Comparison of ENCODE assay signal across 24 cellular contexts in the genomic region with DNA sequence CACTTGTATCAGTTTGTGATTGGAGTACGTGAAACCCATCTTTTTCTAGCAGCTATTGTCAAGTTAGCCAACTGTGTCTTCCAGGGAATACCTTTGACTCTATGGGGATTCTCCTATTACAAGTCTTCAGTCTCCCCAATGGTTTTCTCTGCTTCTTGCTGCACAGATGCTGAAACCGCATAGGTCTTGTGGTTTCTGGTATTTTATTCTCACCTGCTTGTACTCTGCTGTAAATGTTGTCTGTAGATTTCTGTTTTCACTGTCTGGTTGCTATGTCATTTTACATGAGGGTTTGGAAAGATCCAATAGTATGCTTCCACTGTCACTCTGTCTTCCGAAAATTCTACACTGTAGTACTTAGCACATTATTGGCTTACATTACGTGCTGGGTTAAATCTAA.
"Had no signal": no experiment of that assay in that cellular context is flagged by ENCODE, and none has a peak within 500 bp of the region (broad histone marks: within the 10 kb centered on the region; RNA-seq: fewer than 3 reads in every experiment).

No MANE protein-coding gene starts in this region.

- H3K4me3 ChIP-seq: SK-N-MC had no signal

- DNase-seq: activated CD4-positive, alpha-beta memory T cell treated with anti-CD3 and anti-CD28 coated beads for 36 hours; activated CD4-positive, alpha-beta T cell treated with anti-CD3 and anti-CD28 coated beads, Interleukin-2, amount 10 ng/mL, durations not matched to agents 7 days and 5 days; activated CD4-positive, CD25-positive, alpha-beta regulatory T cell; activated CD8-positive, alpha-beta memory T cell treated with anti-CD3 and anti-CD28 coated beads for 24 hours; activated effector memory CD4-positive, alpha-beta T cell treated with anti-CD3 and anti-CD28 coated beads, Interleukin-2, amount 50 U/mL, for 16 hours; activated naive CD4-positive, alpha-beta T cell treated with Interleukin-2 at 50 U/mL for 16 hours; activated T-cell treated with anti-CD3 and anti-CD28 coated beads, Interleukin-2, amount 50 U/mL, for 4 hours; amygdala; Karpas-422; NCI-H1105; NCI-H1694 treated with DMSO at 0.1 percent for 48 hours; NCI-H2081; NCI-H446; NCI-H748 treated with DMSO at 0.1 percent for 48 hours; NK-92 treated with Interleukin-12 subunit alpha and Interleukin-12 subunit beta, amount 100 ng/mL, for 24 hours; OCI-M1; RPMI8226; T-cell; T-helper 2 cell; T1000 had no signal

- ATAC-seq: activated T-cell treated with anti-CD3 and anti-CD28 coated beads, Interleukin-2, amount 50 U/mL, for 4 hours; Panc1; Right ventricle myocardium inferior; T-cell had no signal

- H3K27ac ChIP-seq: SK-N-MC, VCaP had no signal
